In the genomic region with DNA sequence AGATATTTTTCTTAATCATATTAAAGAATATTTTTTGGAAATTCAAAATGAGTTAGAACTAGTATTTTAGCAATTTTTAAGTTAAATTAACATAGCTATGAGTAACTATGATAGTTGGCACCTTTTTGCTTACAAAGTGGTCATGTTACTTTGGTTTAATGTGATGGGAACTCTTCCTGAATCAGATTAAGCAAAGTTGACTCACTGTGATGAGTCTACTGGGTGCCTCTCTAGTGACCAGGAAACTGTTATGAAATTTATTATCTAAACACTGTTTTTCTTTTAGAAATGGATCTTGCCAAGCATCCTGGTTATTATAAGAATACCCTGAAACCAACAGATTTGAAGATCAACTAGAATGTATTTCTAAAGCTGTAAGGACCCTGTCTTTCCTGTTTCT, we compare ENCODE assay signal across 26 cellular contexts.
"Had no signal": no experiment of that assay in that cellular context is flagged by ENCODE, and none has a peak within 500 bp of the region (broad histone marks: within the 10 kb centered on the region; RNA-seq: fewer than 3 reads in every experiment).

No MANE protein-coding gene starts in this region.

- H3K36me3 ChIP-seq: cardiac muscle cell, gastrocnemius medialis, left ventricle myocardium inferior, neutrophil, pancreas, upper lobe of right lung had no signal

- H3K4me1 ChIP-seq: gastrocnemius medialis, left ventricle myocardium inferior, pancreas, psoas muscle, upper lobe of right lung had no signal

- H3K36me3 Mint-ChIP-seq: activated naive CD8-positive, alpha-beta T cell treated with anti-CD3 and anti-CD28 coated beads, Interleukin-2, amount 10 ng/mL, durations not matched to agents 7 days and 5 days had no signal

- H3K4me1 Mint-ChIP-seq: activated naive CD8-positive, alpha-beta T cell treated with anti-CD3 and anti-CD28 coated beads, Interleukin-2, amount 10 ng/mL, durations not matched to agents 7 days and 5 days; endodermal cell; nephron had no signal

- H3K27me3 ChIP-seq: cardiac muscle cell, gastrocnemius medialis, neutrophil, pancreas, upper lobe of right lung had no signal

- H3K27ac ChIP-seq: cardiac muscle cell, gastrocnemius medialis, left ventricle myocardium inferior, neutrophil, pancreas, psoas muscle, upper lobe of right lung had no signal

- H3K27me3 Mint-ChIP-seq: activated naive CD8-positive, alpha-beta T cell treated with anti-CD3 and anti-CD28 coated beads, Interleukin-2, amount 10 ng/mL, durations not matched to agents 7 days and 5 days had no signal

- H3K27ac Mint-ChIP-seq: activated naive CD4-positive, alpha-beta T cell treated with anti-CD3 and anti-CD28 coated beads for 36 hours; activated naive CD8-positive, alpha-beta T cell treated with anti-CD3 and anti-CD28 coated beads, Interleukin-2, amount 10 ng/mL, durations not matched to agents 7 days and 5 days; endodermal cell; nephron; WTC11 had no signal

- DNase-seq: activated CD4-positive, alpha-beta T cell treated with anti-CD3 and anti-CD28 coated beads, Interleukin-2, amount 50 U/mL, for 4 hours; activated CD8-positive, alpha-beta memory T cell treated with anti-CD3 and anti-CD28 coated beads for 24 hours; activated CD8-positive, alpha-beta memory T cell treated with anti-CD3 and anti-CD28 coated beads, Interleukin-2, amount 50 U/mL, for 4 hours; activated effector memory CD4-positive, alpha-beta T cell treated with Interleukin-2 at 50 U/mL for 16 hours; activated naive CD4-positive, alpha-beta T cell treated with anti-CD3 and anti-CD28 coated beads for 36 hours; activated naive CD8-positive, alpha-beta T cell treated with anti-CD3 and anti-CD28 coated beads, Interleukin-2, amount 10 ng/mL, durations not matched to agents 7 days and 5 days; activated T-cell treated with anti-CD3 and anti-CD28 coated beads, Interleukin-2, amount 50 U/mL, for 4 hours; amygdala; cortex of kidney; endodermal cell; gastrocnemius medialis; hippocampal formation; left ventricle myocardium inferior; midbrain; pancreas; psoas muscle; right cardiac atrium; stimulated activated CD4-positive, alpha-beta T cell treated with anti-CD3 and anti-CD28 coated beads, Interleukin-12 subunit alpha, Interleukin-12 subunit beta, amount 100 ng/mL, for 4 hours; stimulated activated CD4-positive, alpha-beta T cell treated with anti-CD3 and anti-CD28 coated beads, Interleukin-4, amount 100 ng/mL, for 4 hours; stimulated activated naive CD8-positive, alpha-beta T cell treated with anti-CD3 and anti-CD28 coated beads, Interleukin-15, Interleukin-2, amounts not matched to agents 100 U/mL and 50 U/mL, for 24 hours; T-helper 9 cell; upper lobe of right lung had no signal

- ATAC-seq: activated T-cell treated with anti-CD3 and anti-CD28 coated beads, Interleukin-2, amount 50 U/mL, for 4 hours; gastrocnemius medialis; pancreas; psoas muscle; right cardiac atrium; stimulated activated naive CD8-positive, alpha-beta T cell treated with anti-CD3 and anti-CD28 coated beads, Interleukin-15, Interleukin-2, amounts not matched to agents 100 U/mL and 50 U/mL, for 24 hours; upper lobe of right lung; WTC11 had no signal

- H3K9me3 ChIP-seq: gastrocnemius medialis, neutrophil, pancreas, psoas muscle, upper lobe of right lung had no signal

- H3K4me3 ChIP-seq: cardiac muscle cell, gastrocnemius medialis, left ventricle myocardium inferior, pancreas, psoas muscle, upper lobe of right lung had no signal

- H3K4me3 Mint-ChIP-seq: activated naive CD4-positive, alpha-beta T cell treated with anti-CD3 and anti-CD28 coated beads for 36 hours; activated naive CD8-positive, alpha-beta T cell treated with anti-CD3 and anti-CD28 coated beads, Interleukin-2, amount 10 ng/mL, durations not matched to agents 7 days and 5 days; activated T-cell treated with anti-CD3 and anti-CD28 coated beads, Interleukin-2, amount 50 U/mL, for 4 hours; endodermal cell; nephron; WTC11 had no signal
